In genomic region chr20:43185901-43186300, GRCh38 we compare ENCODE assay signal across 22 cellular contexts. TPM values are rescaled to one million over a fixed set of nuclear protein-coding genes. Genes with fewer than 3 reads are reported as not detected.
"Had no signal": no experiment of that assay in that cellular context is flagged by ENCODE, and none has a peak within 500 bp of the region (broad histone marks: within the 10 kb centered on the region; RNA-seq: fewer than 3 reads in every experiment).

No MANE protein-coding gene starts in this region.

- H3K9ac ChIP-seq: KMS-11, SK-N-SH had no signal

- DNase-seq: NCI-H1092; NCI-H1105 treated with DMSO at 0.1 percent for 48 hours; NCI-H1436 treated with DMSO at 0.1 percent for 48 hours; NCI-H1694; NCI-H187 treated with DMSO at 0.1 percent for 48 hours; NCI-H2029 treated with DMSO at 0.1 percent for 48 hours; NCI-H2171 treated with DMSO at 0.1 percent for 48 hours; NCI-H345; NCI-H446 treated with DMSO at 0.1 percent for 48 hours; NCI-H510A treated with DMSO at 0.1 percent for 48 hours; NCI-H69; NK-92 treated with Interleukin-12 subunit alpha and Interleukin-12 subunit beta, amount 100 ng/mL, for 24 hours; PC-3; SHP77; SK-N-SH; SW 1271; T-helper 1 cell had no signal

- H3K27ac ChIP-seq: HL-60, KMS-11, RWPE1 had no signal

- H3K4me3 ChIP-seq: K562 had no signal

- H3K9me3 ChIP-seq: SK-N-SH had no signal

- H3K4me2 ChIP-seq: KMS-11, SK-N-SH had no signal

- H3K9me2 ChIP-seq: SK-N-SH had no signal

RNA-seq across cellular contexts. Expression of gene PTPRT, which starts 3.8 kb away (rescaled TPM):
- polyA plus RNA-seq: IgD-negative memory B cell, K562, SK-N-SH had no signal
